12 cellular contexts compared by ENCODE assay signal in genomic region chr15:39193611-39194010, GRCh38.
"Had no signal": no experiment of that assay in that cellular context is flagged by ENCODE, and none has a peak within 500 bp of the region (broad histone marks: within the 10 kb centered on the region; RNA-seq: fewer than 3 reads in every experiment).

No MANE protein-coding gene starts in this region.

- ATAC-seq: esophagus mucosa, left colon, pancreas, WTC11 had no signal

- H3K36me3 ChIP-seq: pancreas had no signal

- DNase-seq: activated CD4-positive, alpha-beta T cell treated with anti-CD3 and anti-CD28 coated beads, Interleukin-2, amount 10 ng/mL, durations not matched to agents 24 days and 14 days; activated CD8-positive, alpha-beta memory T cell treated with anti-CD3 and anti-CD28 coated beads for 24 hours; activated naive CD4-positive, alpha-beta T cell treated with anti-CD3 and anti-CD28 coated beads, Interleukin-2, amount 10 ng/mL, durations not matched to agents 7 days and 5 days; cerebellar nuclear complex; dorsolateral prefrontal cortex; glutamatergic neuron; left colon; pancreas; stimulated activated CD4-positive, alpha-beta T cell treated with anti-CD3 and anti-CD28 coated beads, Interleukin-15, amount 100 ng/mL, for 24 hours; stimulated activated CD4-positive, alpha-beta T cell treated with anti-CD3 and anti-CD28 coated beads, Interleukin-4, amount 100 ng/mL, for 24 hours had no signal

- H3K27ac ChIP-seq: dorsolateral prefrontal cortex, pancreas had no signal

- H3K9me3 ChIP-seq: pancreas had no signal

- H3K4me3 ChIP-seq: dorsolateral prefrontal cortex, pancreas had no signal

- H3K27me3 ChIP-seq: pancreas had no signal
